ENCODE assay signal across 17 cellular contexts in the genomic region with DNA sequence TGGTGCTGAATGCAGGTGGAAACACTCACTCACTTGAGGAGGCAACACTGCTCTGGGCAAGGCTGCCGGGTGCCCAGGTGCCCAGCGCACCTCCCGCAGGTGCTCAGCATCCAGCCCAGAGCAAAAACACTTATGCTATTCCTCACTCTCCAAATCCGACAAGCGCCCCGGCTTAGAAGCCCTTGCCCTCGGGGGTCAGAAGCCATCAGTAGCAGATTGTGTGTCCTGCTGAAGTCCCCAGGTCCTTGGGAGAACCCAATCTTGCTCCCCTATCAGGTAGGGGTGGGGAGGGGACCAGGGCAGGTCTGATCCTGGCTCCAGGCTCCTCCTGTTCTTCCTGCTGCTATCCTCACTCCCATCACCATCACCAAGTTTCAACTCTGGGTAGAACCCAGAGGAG.
"Had no signal": no experiment of that assay in that cellular context is flagged by ENCODE, and none has a peak within 500 bp of the region (broad histone marks: within the 10 kb centered on the region; RNA-seq: fewer than 3 reads in every experiment).

No MANE protein-coding gene starts in this region.

- H3K4me1 Mint-ChIP-seq: activated CD4-positive, alpha-beta T cell treated with anti-CD3 and anti-CD28 coated beads, Interleukin-2, amount 10 ng/mL, durations not matched to agents 7 days and 5 days; stimulated activated naive B cell treated with anti-CD40 and anti-IgM and Interleukin-4, amounts not matched to agents 10 μg/mL and 1 μg/mL and 100 μg/mL, for 72 hours had no signal

- DNase-seq: activated CD4-positive, alpha-beta T cell treated with anti-CD3 and anti-CD28 coated beads, Interleukin-2, amount 10 ng/mL, durations not matched to agents 7 days and 5 days; activated naive CD4-positive, alpha-beta T cell treated with anti-CD3 and anti-CD28 coated beads, Interleukin-2, amount 50 U/mL, for 16 hours; effector CD8-positive, alpha-beta T cell; gastrocnemius medialis; left ventricle myocardium inferior; naive B cell; psoas muscle; stimulated activated CD4-positive, alpha-beta T cell treated with anti-CD3 and anti-CD28 coated beads, Interleukin-4, amount 100 ng/mL, for 4 hours; stimulated activated naive B cell treated with anti-CD40 and anti-IgM and Interleukin-4, amounts not matched to agents 10 μg/mL and 1 μg/mL and 100 μg/mL, for 72 hours; thyroid gland had no signal

- H3K9me3 ChIP-seq: gastrocnemius medialis, left ventricle myocardium inferior, mucosa of descending colon, psoas muscle, thyroid gland, uterus had no signal

- H3K27me3 ChIP-seq: gastrocnemius medialis, thyroid gland, uterus had no signal

- H3K9me3 Mint-ChIP-seq: activated CD4-positive, alpha-beta T cell treated with anti-CD3 and anti-CD28 coated beads, Interleukin-2, amount 10 ng/mL, durations not matched to agents 7 days and 5 days; dendritic cell treated with granulocyte-macrophage colony-stimulating factor and Interleukin-4, amounts not matched to agents 40 ng/mL and 50 ng/mL, for 4 days; naive B cell; neural crest cell; stimulated activated naive B cell treated with anti-CD40 and anti-IgM and Interleukin-4, amounts not matched to agents 10 μg/mL and 1 μg/mL and 100 μg/mL, for 72 hours; T-helper 1 cell treated with Interleukin-12 subunit alpha and Interleukin-12 subunit beta and Interleukin-4 antibody, amounts not matched to agents 30 μg/mL and 1 μg/mL, for 36 hours had no signal

- H3K27me3 Mint-ChIP-seq: activated CD4-positive, alpha-beta T cell treated with anti-CD3 and anti-CD28 coated beads, Interleukin-2, amount 10 ng/mL, durations not matched to agents 7 days and 5 days; dendritic cell treated with granulocyte-macrophage colony-stimulating factor and Interleukin-4, amounts not matched to agents 40 ng/mL and 50 ng/mL, for 4 days; naive B cell; stimulated activated naive B cell treated with anti-CD40 and anti-IgM and Interleukin-4, amounts not matched to agents 10 μg/mL and 1 μg/mL and 100 μg/mL, for 72 hours had no signal

- H3K4me1 ChIP-seq: psoas muscle, thyroid gland, uterus had no signal

- ATAC-seq: activated CD4-positive, CD25-positive, alpha-beta regulatory T cell treated with anti-CD3 and anti-CD28 coated beads, Interleukin-2, amount 50 U/mL, for 24 hours; esophagus mucosa; gastrocnemius medialis; mucosa of descending colon; stimulated activated naive B cell treated with anti-CD40 and anti-IgM and Interleukin-4, amounts not matched to agents 10 μg/mL and 1 μg/mL and 100 μg/mL, for 72 hours had no signal

- H3K27ac Mint-ChIP-seq: activated CD4-positive, alpha-beta T cell treated with anti-CD3 and anti-CD28 coated beads, Interleukin-2, amount 10 ng/mL, durations not matched to agents 7 days and 5 days; dendritic cell treated with granulocyte-macrophage colony-stimulating factor and Interleukin-4, amounts not matched to agents 40 ng/mL and 50 ng/mL, for 4 days; stimulated activated naive B cell treated with anti-CD40 and anti-IgM and Interleukin-4, amounts not matched to agents 10 μg/mL and 1 μg/mL and 100 μg/mL, for 72 hours; T-helper 1 cell treated with Interleukin-12 subunit alpha and Interleukin-12 subunit beta and Interleukin-4 antibody, amounts not matched to agents 30 μg/mL and 1 μg/mL, for 36 hours had no signal

- H3K4me3 Mint-ChIP-seq: activated CD4-positive, alpha-beta T cell treated with anti-CD3 and anti-CD28 coated beads, Interleukin-2, amount 10 ng/mL, durations not matched to agents 7 days and 5 days; dendritic cell treated with granulocyte-macrophage colony-stimulating factor and Interleukin-4, amounts not matched to agents 40 ng/mL and 50 ng/mL, for 4 days; neural crest cell; stimulated activated naive B cell treated with anti-CD40 and anti-IgM and Interleukin-4, amounts not matched to agents 10 μg/mL and 1 μg/mL and 100 μg/mL, for 72 hours; T-helper 1 cell treated with Interleukin-12 subunit alpha and Interleukin-12 subunit beta and Interleukin-4 antibody, amounts not matched to agents 30 μg/mL and 1 μg/mL, for 36 hours had no signal

- H3K36me3 ChIP-seq: uterus had no signal

- H3K27ac ChIP-seq: gastrocnemius medialis, left ventricle myocardium inferior, psoas muscle, thyroid gland, uterus had no signal

- H3K4me3 ChIP-seq: gastrocnemius medialis, left ventricle myocardium inferior, mucosa of descending colon, psoas muscle, thyroid gland, uterus had no signal
